Comparison of ENCODE assay signal across 7 cellular contexts in genomic region chr4:182705389-182705788, GRCh38.
"Had no signal": no experiment of that assay in that cellular context is flagged by ENCODE, and none has a peak within 500 bp of the region (broad histone marks: within the 10 kb centered on the region; RNA-seq: fewer than 3 reads in every experiment).

No MANE protein-coding gene starts in this region.

- DNase-seq: IMR-90, KBM-7, KG1 had no signal

- H3K9ac ChIP-seq: KMS-11 had no signal

- FAIRE-seq: HepG2, HTR-8/SVneo had no signal

- ATAC-seq: HepG2 had no signal

- H3K4me2 ChIP-seq: KMS-11 had no signal

- H3K27ac ChIP-seq: HL-60, KMS-11 had no signal
